Comparison of ENCODE assay signal across 21 cellular contexts in the genomic region with DNA sequence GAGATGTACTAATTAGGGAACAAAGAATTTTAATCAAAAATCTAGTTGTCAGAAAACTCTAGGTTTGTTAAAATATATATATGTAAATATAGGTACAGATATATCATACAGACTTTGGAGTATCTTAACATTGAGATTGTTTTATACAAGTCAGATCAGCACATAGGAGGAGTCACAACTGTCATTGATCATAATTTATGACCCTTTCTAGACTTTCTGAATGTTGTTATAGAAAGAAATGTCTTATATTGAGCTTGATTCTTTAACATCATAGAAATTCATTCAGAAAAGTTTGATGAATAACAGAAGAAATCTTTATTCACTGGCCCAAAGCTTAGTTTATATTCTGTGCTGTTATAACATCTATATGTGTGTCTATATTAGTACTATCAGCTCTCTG.
DNase-seq lines count a peak whose midpoint lies in the region; FAIRE-seq and TF ChIP-seq lines count a peak whose summit lies in the region.
"Had no signal": no experiment of that assay in that cellular context is flagged by ENCODE, and none has a peak within 500 bp of the region (broad histone marks: within the 10 kb centered on the region; RNA-seq: fewer than 3 reads in every experiment).

No MANE protein-coding gene starts in this region.

- CTCF ChIA-PET in CD8-positive, alpha-beta memory T cell (lab: Charles Lee) = no interaction called here

- TF ChIP-seq CTCF in D721Med (IDR thresholded peaks at IDR 0.05; ENCODE audit: insufficient read depth, missing control alignments) = no peak
- no peak for TF ChIP-seq CTCF in kidney (IDR thresholded peaks at IDR 0.05; ENCODE audit: borderline replicate concordance, extremely low read depth, insufficient read depth)

- no peaks in the 10 kb centered on the region for H3K27me3 ChIP-seq in CD8-positive, alpha-beta memory T cell (ENCODE audit: insufficient read depth, low read length, poor library complexity, severe bottlenecking)
- H3K27me3 ChIP-seq: BLaER1 had no signal

- H3K4me3 ChIP-seq in kidney (ENCODE audit: low read length in 2 of 2) = no peak overlapping the region
- no peak overlapping the region for H3K4me3 ChIP-seq in CD8-positive, alpha-beta memory T cell (ENCODE audit: low read length)
- H3K4me3 ChIP-seq: BLaER1, GM23338 had no signal

- H3K36me3 ChIP-seq in kidney (ENCODE audit: control insufficient read depth in 1 of 2, insufficient read depth in 2 of 2, low read length in 2 of 2) = no peaks in the 10 kb centered on the region
- no peaks in the 10 kb centered on the region for H3K36me3 ChIP-seq in CD8-positive, alpha-beta memory T cell (ENCODE audit: insufficient read depth, low read length)

- POLR2A ChIA-PET in CD8-positive, alpha-beta memory T cell (lab: Charles Lee) = no interaction called here

- peak; percentile 11 for FAIRE-seq in D721Med (lab: Jason Lieb, UNC)
- FAIRE-seq in RCC 7860 (lab: Jason Lieb, UNC) = peak; percentile 27
- peak; percentile 25 for FAIRE-seq in kidney (lab: Jason Lieb, UNC)
- FAIRE-seq: A204.1, GM12891, GM18507 had no signal

- H3K27me3 Mint-ChIP-seq in CD8-positive, alpha-beta memory T cell = no peaks in the 10 kb centered on the region
- H3K27me3 Mint-ChIP-seq: B cell; CD4-positive, CD25-positive, alpha-beta regulatory T cell had no signal

- no peak overlapping the region for H3K27ac ChIP-seq in kidney (ENCODE audit: low read depth in 2 of 2, low read length in 2 of 2)
- H3K27ac ChIP-seq in CD8-positive, alpha-beta memory T cell (ENCODE audit: low read depth, low read length) = no peak overlapping the region
- H3K27ac ChIP-seq: 22Rv1, BLaER1, C4-2B had no signal

- H3K36me3 Mint-ChIP-seq in CD8-positive, alpha-beta memory T cell = peaks cover 0 to 11% (median 4%) of the 10 kb centered on the region in 3 donors

- no peak overlapping the region for H3K4me3 Mint-ChIP-seq in CD8-positive, alpha-beta memory T cell
- H3K4me3 Mint-ChIP-seq: B cell; CD4-positive, CD25-positive, alpha-beta regulatory T cell; CD8-positive, alpha-beta T cell; GM23338; H9; HFFc6 had no signal

- no peak for DNase-seq in D721Med (ENCODE audit: insufficient read length, low spot score)
- no peak for DNase-seq in RCC 7860 (ENCODE audit: low spot score)
- no peak for DNase-seq in kidney
- DNase-seq in putamen (ENCODE audit: low spot score) = no peak
- DNase-seq in CD8-positive, alpha-beta memory T cell = no peak
- no peak for DNase-seq in activated CD4-positive, alpha-beta T cell treated with anti-CD3 and anti-CD28 coated beads, Interleukin-2, amount 50 U/mL, for 1 hour
- DNase-seq: CD4-positive, CD25-positive, alpha-beta regulatory T cell; CD8-positive, alpha-beta T cell; DMS53; DMS79 treated with DMSO at 0.1 percent for 48 hours; GF-D8; H9; HFFc6 had no signal

- H3K9me3 ChIP-seq in kidney (ENCODE audit: control insufficient read depth in 1 of 2, low read length in 2 of 2) = no peaks in the 10 kb centered on the region
- H3K9me3 ChIP-seq in CD8-positive, alpha-beta memory T cell (ENCODE audit: low read length) = no peaks in the 10 kb centered on the region

- peaks cover 0 to 3% of the 10 kb centered on the region in 2 donors for H3K4me1 ChIP-seq in kidney (ENCODE audit: control insufficient read depth in 1 of 2, insufficient read depth in 1 of 2, low read depth in 1 of 2, low read length in 2 of 2)
- no peaks in the 10 kb centered on the region for H3K4me1 ChIP-seq in CD8-positive, alpha-beta memory T cell (ENCODE audit: insufficient read depth, low read length)

- H3K9me3 Mint-ChIP-seq in CD8-positive, alpha-beta memory T cell = no peaks in the 10 kb centered on the region
- H3K9me3 Mint-ChIP-seq: CD8-positive, alpha-beta T cell; GM23338; H9; HFFc6 had no signal

- no peaks in the 10 kb centered on the region for H3K4me1 Mint-ChIP-seq in CD8-positive, alpha-beta memory T cell

- H3K9ac ChIP-seq in kidney (ENCODE audit: low read length in 2 of 2) = no peak overlapping the region
- H3K9ac ChIP-seq: BLaER1 had no signal

- no peak overlapping the region for H3K27ac Mint-ChIP-seq in CD8-positive, alpha-beta memory T cell
- H3K27ac Mint-ChIP-seq: B cell; CD4-positive, CD25-positive, alpha-beta regulatory T cell; CD8-positive, alpha-beta T cell; GM23338; H9; HFFc6 had no signal

- intact Hi-C loops in kidney (cut with DNase I) = no loop called here
